3 cellular contexts compared by ENCODE assay signal in genomic region chr2:426696-427095, GRCh38.
DNase-seq lines count a peak whose midpoint lies in the region; FAIRE-seq and TF ChIP-seq lines count a peak whose summit lies in the region.
"Not testable (repeated sequence)": the region's sequence is repeated elsewhere in the genome, so short reads cannot be mapped to it uniquely, and the experiment has no call there.

No MANE protein-coding gene starts in this region.

- H3K4me3 Mint-ChIP-seq in osteocyte (ENCODE audit: unreplicated experiment), result not testable (repeated sequence)

- intact Hi-C loops in posterior vena cava (cut with DNase I), result not testable (repeated sequence)

- DNase-seq in HTR-8/SVneo (ENCODE audit: insufficient read length, low spot score), result not testable (repeated sequence)
- DNase-seq in osteocyte (ENCODE audit: extremely low spot score, unreplicated experiment) (peak; percentile 82), posterior vena cava (ENCODE audit: low spot score) (peak; percentile 45)

- not testable (repeated sequence) for H3K27me3 Mint-ChIP-seq in osteocyte (ENCODE audit: unreplicated experiment)

- not testable (repeated sequence) for H3K27ac Mint-ChIP-seq in osteocyte (ENCODE audit: unreplicated experiment)

- not testable (repeated sequence) for H3K36me3 Mint-ChIP-seq in osteocyte (ENCODE audit: unreplicated experiment)

- FAIRE-seq in HTR-8/SVneo (lab: Jason Lieb, UNC), result peak; percentile 36

- H3K4me1 Mint-ChIP-seq in osteocyte (ENCODE audit: unreplicated experiment), result not testable (repeated sequence)

- not testable (repeated sequence) for TF ChIP-seq CTCF in osteocyte (IDR thresholded peaks at IDR 0.05)

- H3K9me3 Mint-ChIP-seq in osteocyte (ENCODE audit: unreplicated experiment), result not testable (repeated sequence)
